8 cellular contexts compared by ENCODE assay signal in genomic region chr7:100100420-100101015, GRCh38. TPM values are rescaled to one million over a fixed set of nuclear protein-coding genes. Genes with fewer than 3 reads are reported as not detected.
DNase-seq lines count a peak whose midpoint lies in the region; ATAC-seq and TF ChIP-seq lines count a peak whose summit lies in the region.

No MANE protein-coding gene starts in this region.

- WGBS in right lobe of liver (ENCODE audit: insufficient coverage, low coverage, low lambda C conversion rate, missing lambda C conversion rate) = 0% methylated on average over 31 of the region's 61 CpGs

- peak overlapping the region; percentile 80 to 93 (median 84) for H3K4me3 ChIP-seq in right lobe of liver

- ATAC-seq in GM19395 (IDR thresholded peaks at IDR 0.05; ENCODE audit: unreplicated experiment) (peak; percentile 70), HG03520 (IDR thresholded peaks at IDR 0.05; ENCODE audit: unreplicated experiment) (peak; percentile 59), right lobe of liver (peak; percentile 82 to 92 (median 88))

- H3K4me1 ChIP-seq in right lobe of liver = peaks cover 0 to 6% (median 0%) of the 10 kb centered on the region in 4 donors

- no peak for TF ChIP-seq CTCF in right lobe of liver (IDR thresholded peaks at IDR 0.05)

- peak; percentile 70 to 94 (median 86) for DNase-seq in C1 segment of cervical spinal cord (lab: John Stamatoyannopoulos, UW)
- peak; percentile 94 for DNase-seq in NCI-H526 treated with DMSO at 0.1 percent for 48 hours (lab: John Stamatoyannopoulos, UW)
- DNase-seq in activated CD4-positive, alpha-beta T cell treated with anti-CD3 and anti-CD28 coated beads, Interleukin-2, amount 50 U/mL, for 48 hours = peak; percentile 83 to 87
- peak; percentile 95 to 98 for DNase-seq in dermis microvascular lymphatic vessel endothelial cell (ENCODE audit: low read depth in 2 of 2)
- peak; percentile 95 for DNase-seq in right lobe of liver
- peak; percentile 79 to 80 for DNase-seq in stimulated activated CD4-positive, alpha-beta T cell treated with anti-CD3 and anti-CD28 coated beads, Interleukin-2, amount 100 ng/mL, for 48 hours

- TF ChIP-seq POLR2A in right lobe of liver (IDR thresholded peaks at IDR 0.05) = no peak

- intact Hi-C loops in right lobe of liver (cut with DNase I) = no loop called here

- peak overlapping the region; percentile 67 to 90 (median 83) for H3K27ac ChIP-seq in right lobe of liver

- no peaks in the 10 kb centered on the region for H3K9me3 ChIP-seq in right lobe of liver

- no peaks in the 10 kb centered on the region for H3K27me3 ChIP-seq in right lobe of liver

- H3K36me3 ChIP-seq in right lobe of liver = peaks cover 8 to 41% (median 30%) of the 10 kb centered on the region in 4 donors

RNA-seq across cellular contexts. Expression of gene MCM7, which starts 0.7 kb away (rescaled TPM):
- total RNA-seq in dermis microvascular lymphatic vessel endothelial cell = 54.0 and 106 TPM in 2 replicates
- 10 to 100 TPM; 12.6 to 25.9 (median 20.8) TPM for total RNA-seq in right lobe of liver

RNA-seq across cellular contexts. Expression of gene AP4M1, which starts 0.9 kb away (rescaled TPM):
- total RNA-seq in dermis microvascular lymphatic vessel endothelial cell = 12.3 and 16.8 TPM in 2 replicates
- total RNA-seq in right lobe of liver = 1 to 10 TPM; 2.7 to 7.3 (median 4.3) TPM

RNA-seq across cellular contexts. Expression of gene COPS6, which starts 11.7 kb away (rescaled TPM):
- 66.1 and 79.3 TPM in 2 replicates for total RNA-seq in dermis microvascular lymphatic vessel endothelial cell
- total RNA-seq in right lobe of liver = 10 to 100 TPM; 28.3 to 49.7 (median 42.7) TPM

RNA-seq across cellular contexts. Expression of gene TAF6, which starts 18.6 kb away (rescaled TPM):
- total RNA-seq in dermis microvascular lymphatic vessel endothelial cell = 21.6 and 25.8 TPM in 2 replicates
- total RNA-seq in right lobe of liver = 10 to 100 TPM; 11.1 to 27.2 (median 15.8) TPM

RNA-seq across cellular contexts. Expression of gene CNPY4, which starts 18.9 kb away (rescaled TPM):
- 24.4 and 26.2 TPM in 2 replicates for total RNA-seq in dermis microvascular lymphatic vessel endothelial cell
- 1 to 10 TPM; 2.9 to 4.9 (median 3.9) TPM for total RNA-seq in right lobe of liver

Comparison
In these comparisons a context has a peak if more than half of its experiments do, and no peak if none do; other contexts are left out.
1. Peak in every context shown above with its lines: DNase-seq, ATAC-seq, H3K4me3 ChIP-seq and H3K27ac ChIP-seq.